ENCODE assay signal across 2 cellular contexts in genomic region chr6:145903356-145904102, GRCh38.
TF ChIP-seq lines count a peak whose summit lies in the region.

No MANE protein-coding gene starts in this region.

TF ChIP-seq in IMR-90, 13 proteins besides CTCF, POLR2A, EP300 and RAD21 (continued from another document):
- TF ChIP-seq USF2 (IDR thresholded peaks at IDR 0.05; ENCODE audit: low read depth, low read length) (no peak), BHLHE40 (IDR thresholded peaks at IDR 0.05; ENCODE audit: low read depth, low read length) (no peak), MXI1 (IDR thresholded peaks at IDR 0.05; ENCODE audit: borderline replicate concordance, low read depth, low read length) (no peak), CEBPB (IDR thresholded peaks at IDR 0.05; ENCODE audit: low read depth, low read length) (no peak)

TF ChIP-seq in liver, 16 proteins besides CTCF, POLR2A, EP300 and RAD21 (continued from another document):
- TF ChIP-seq ZBTB33 (IDR thresholded peaks at IDR 0.05) (no peak), MAX (IDR thresholded peaks at IDR 0.05) (no peak), ATF3 (IDR thresholded peaks at IDR 0.05) (no peak)
